Comparison of ENCODE assay signal across 8 cellular contexts in the genomic region with DNA sequence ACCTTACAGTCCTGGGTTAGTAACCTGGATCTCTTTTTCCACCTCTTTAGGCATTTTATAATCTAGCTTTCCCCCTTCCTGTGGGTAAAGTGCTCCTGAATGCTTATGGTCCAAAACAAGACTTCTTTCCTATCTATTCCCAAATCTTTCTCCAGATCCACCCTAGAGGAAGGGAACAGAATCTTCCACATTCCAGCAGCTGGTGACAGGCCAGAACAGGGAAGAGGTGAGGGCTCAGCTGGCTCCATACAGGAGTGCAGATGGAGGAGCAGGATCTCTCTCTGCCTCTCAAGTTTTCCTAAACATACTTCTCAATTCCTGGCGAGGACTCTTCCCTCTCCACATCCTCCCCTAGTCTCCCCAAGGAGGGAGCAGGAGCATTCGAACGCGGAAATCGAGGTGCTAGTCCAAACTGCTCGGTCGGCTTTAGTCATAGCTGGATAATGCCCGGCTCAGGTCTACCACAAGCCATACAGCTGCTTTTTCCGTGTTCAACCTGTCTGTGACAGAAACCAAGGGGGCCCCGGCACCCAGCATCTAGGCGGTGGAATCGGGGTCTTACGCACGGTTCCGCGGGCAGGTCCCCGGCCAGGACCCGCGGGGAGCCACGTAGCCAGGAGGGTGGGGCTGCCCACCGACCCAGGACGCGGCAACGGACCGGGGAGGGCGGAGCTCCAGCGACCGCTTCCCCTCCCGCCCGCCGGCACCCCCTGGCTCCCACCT. TPM values are rescaled to one million over a fixed set of nuclear protein-coding genes. Genes with fewer than 3 reads are reported as not detected.
A peak's percentile ranks its signal among the peaks of the same experiment; 100 is the strongest.
DNase-seq lines count a peak whose midpoint lies in the region; ATAC-seq and TF ChIP-seq lines count a peak whose summit lies in the region.

No MANE protein-coding gene starts in this region.

- H3K36me3 ChIP-seq in mammary epithelial cell (ENCODE audit: insufficient read depth, low read length): peaks cover 3% of the 10 kb centered on the region
- peaks cover 2% of the 10 kb centered on the region for H3K36me3 ChIP-seq in mesendoderm (ENCODE audit: control insufficient read depth, insufficient read depth, low read length)

- peak overlapping the region; percentile 35 for H2BK5ac ChIP-seq in mesendoderm (ENCODE audit: low read length)

- peak overlapping the region; percentile 92 for H2AFZ ChIP-seq in mammary epithelial cell (ENCODE audit: low read depth, low read length)

- DNase-seq in LHCN-M2 (ENCODE audit: low read depth) (peak; percentile 44), mammary epithelial cell (peak; percentile 49), mesendoderm (peak; percentile 70), COLO668 (lab: John Stamatoyannopoulos, UW; ENCODE audit: unreplicated experiment) (no peak), GM20000 (ENCODE audit: low spot score) (no peak)
- DNase-seq in activated effector memory CD4-positive, alpha-beta T cell treated with anti-CD3 and anti-CD28 coated beads, Interleukin-2, amount 50 U/mL, for 16 hours: no peak

- H3K4me2 ChIP-seq in mammary epithelial cell (ENCODE audit: insufficient read depth, low read depth, low read length) (peak overlapping the region; percentile 91), mesendoderm (ENCODE audit: low read length) (peak overlapping the region; percentile 84)

- peak; percentile 34 for ATAC-seq in GM21723 (IDR thresholded peaks at IDR 0.05; ENCODE audit: unreplicated experiment)

- no peaks in the 10 kb centered on the region for H3K9me3 ChIP-seq in mammary epithelial cell (replicated peaks; ENCODE audit: insufficient read depth, low read length)

- TF ChIP-seq CTCF in GM12875 (IDR thresholded peaks at IDR 0.05; ENCODE audit: borderline replicate concordance, insufficient read depth, low read depth, low read length) (no peak), mammary epithelial cell (conservative IDR thresholded peaks at IDR 0.05 in 1 of 2, IDR thresholded peaks at IDR 0.05 in 1 of 2; ENCODE audit: extremely low read depth in 1 of 2, insufficient read depth in 1 of 2, low read depth in 1 of 2, low read length in 2 of 2) (peak in 1 of 2 donors; percentile 14), GM20000 (IDR thresholded peaks at IDR 0.05; ENCODE audit: extremely low read depth, missing control alignments) (no peak)

- peak overlapping the region; percentile 41 for H3K18ac ChIP-seq in mesendoderm (ENCODE audit: low read length)

- no peaks in the 10 kb centered on the region for H3K27me3 ChIP-seq in mammary epithelial cell (ENCODE audit: insufficient read depth, low read length)
- peaks cover 10% of the 10 kb centered on the region for H3K27me3 ChIP-seq in mesendoderm (ENCODE audit: insufficient read depth, low read length, poor library complexity)

- no peak overlapping the region for H2BK15ac ChIP-seq in mesendoderm (replicated peaks; ENCODE audit: low read depth)

- H3K79me2 ChIP-seq in mammary epithelial cell (ENCODE audit: insufficient read depth, low read length) (peaks cover 54% of the 10 kb centered on the region), mesendoderm (ENCODE audit: control insufficient read depth, insufficient read depth, low read length) (peaks cover 26% of the 10 kb centered on the region)

- no peak overlapping the region for H2BK120ac ChIP-seq in mesendoderm (ENCODE audit: low read depth, low read length)

- no peak overlapping the region for H3K23ac ChIP-seq in mesendoderm (ENCODE audit: low read length)

- TSS peak; percentile 57 for BruUV-seq in mammary epithelial cell (replicated peaks; lab: Mats Ljungman, UMichigan)

- H3K4me3 ChIP-seq in GM12875 (ENCODE audit: low read depth, low read length) (peak overlapping the region; percentile 95), mammary epithelial cell (replicated peaks in 1 of 3; ENCODE audit: insufficient read depth in 1 of 3, low read depth in 2 of 3, low read length in 3 of 3) (peak overlapping the region; percentile 71 to 87 (median 74)), mesendoderm (ENCODE audit: low read length) (peak overlapping the region; percentile 59)

- H4K8ac ChIP-seq in mesendoderm (ENCODE audit: low read depth, low read length): no peak overlapping the region

- peak overlapping the region; percentile 95 for H3K56ac ChIP-seq in mesendoderm (ENCODE audit: low read length)

- intact Hi-C loops in mammary epithelial cell (cut with micrococcal nuclease): loop anchor here (2.0 kb wide), 1 partner anchor 44 kb away; a partner anchor contains a TSS

- dilution Hi-C loops in mammary epithelial cell (cut with HindIII; ENCODE audit: low sequenced_read_pairs): no loop called here

- no peak overlapping the region for H4K5ac ChIP-seq in mesendoderm (ENCODE audit: low read length)

- H3K27ac ChIP-seq in mammary epithelial cell (ENCODE audit: insufficient read depth, low read depth, low read length) (peak overlapping the region; percentile 88), mesendoderm (ENCODE audit: low read depth, low read length) (peak overlapping the region; percentile 82)

- WGBS in mammary epithelial cell (ENCODE audit: low coverage, missing lambda C conversion rate): under 1% methylated on average over 15 of the region's 31 CpGs
- no CpG with 5 or more reads among the region's 31 CpGs for WGBS in mesendoderm (ENCODE audit: extremely low coverage, insufficient coverage, low lambda C conversion rate)

- H2AK5ac ChIP-seq in mesendoderm (ENCODE audit: low read length): peak overlapping the region; percentile 53

- peak overlapping the region; percentile 82 for H3K4ac ChIP-seq in mesendoderm (ENCODE audit: low read depth, low read length)

- CTCF ChIA-PET in mammary epithelial cell (lab: Charles Lee; ENCODE audit: low non-redundant PET): interaction anchor here (0.6 to 1.2 kb wide), 3 partner anchors 11 to 90 kb away, joined by 4 to 8 read pairs (median 7); no protein-coding TSS in a partner anchor

- in situ Hi-C loops in mammary epithelial cell (cut with MboI; ENCODE audit: low sequenced_read_pairs in 2 of 2): no loop called here

- H3K9ac ChIP-seq in mammary epithelial cell (ENCODE audit: insufficient read depth, low read length) (peak overlapping the region; percentile 96), mesendoderm (ENCODE audit: low read length) (peak overlapping the region; percentile 89)

- no peaks in the 10 kb centered on the region for H4K20me1 ChIP-seq in mammary epithelial cell (ENCODE audit: insufficient read depth, low read length)

- peaks cover 36% of the 10 kb centered on the region for H3K4me1 ChIP-seq in mammary epithelial cell (ENCODE audit: insufficient read depth, low read length)
- no peaks in the 10 kb centered on the region for H3K4me1 ChIP-seq in mesendoderm (ENCODE audit: control insufficient read depth, low read depth, low read length)

- H3K79me1 ChIP-seq in mesendoderm (ENCODE audit: low read length): peaks cover 17% of the 10 kb centered on the region

RNA-seq across cellular contexts. Expression of a gene that starts 4.0 kb away (rescaled TPM):
- total RNA-seq in LHCN-M2 (2014; rRNA removed) (26.3 and 32.4 TPM in 2 replicates), mammary epithelial cell (10 to 100 TPM in 1 of 2 donors, 1 to 10 TPM in 1; 9.2 to 23.3 TPM)
- 33.2 TPM for polyA plus RNA-seq in LHCN-M2 (2012)
- 29.2 TPM for polyA plus RNA-seq in mammary epithelial cell
- polyA minus RNA-seq in mammary epithelial cell: 3.3 TPM
- 6.8 TPM for polyA plus RNA-seq in mesendoderm (2013, experiment 1 of 2)
- 7.2 TPM for polyA plus RNA-seq in mesendoderm (2013, experiment 2 of 2)

RNA-seq across cellular contexts. Expression of a gene that starts 8.6 kb away (rescaled TPM):
- 23.7 and 37.8 TPM in 2 replicates for total RNA-seq in LHCN-M2 (2014; rRNA removed)
- 24.9 TPM for polyA plus RNA-seq in LHCN-M2 (2012)
- total RNA-seq in mammary epithelial cell: 10 to 100 TPM; 22.0 to 22.4 TPM
- 34.4 TPM for polyA plus RNA-seq in mammary epithelial cell
- 27.6 TPM for polyA minus RNA-seq in mammary epithelial cell
- 24.5 TPM for polyA plus RNA-seq in mesendoderm (2013, experiment 1 of 2)
- 23.4 TPM for polyA plus RNA-seq in mesendoderm (2013, experiment 2 of 2)

RNA-seq across cellular contexts. Expression of a gene that starts 8.9 kb away (rescaled TPM):
- 1.3 and 1.9 TPM in 2 replicates for total RNA-seq in LHCN-M2 (2014; rRNA removed)
- 1.1 TPM for polyA plus RNA-seq in LHCN-M2 (2012)
- total RNA-seq in mammary epithelial cell: under 1 TPM; 0.33 to 0.52 TPM
- 0.33 TPM for polyA plus RNA-seq in mammary epithelial cell
- not detected for polyA minus RNA-seq in mammary epithelial cell
- polyA plus RNA-seq in mesendoderm (2013, experiment 1 of 2): 0.18 TPM
- 0.13 TPM for polyA plus RNA-seq in mesendoderm (2013, experiment 2 of 2)

RNA-seq across cellular contexts. Expression of a gene that starts 14.0 kb away (rescaled TPM):
- total RNA-seq in LHCN-M2 (2014; rRNA removed): 23.9 and 27.8 TPM in 2 replicates
- polyA plus RNA-seq in LHCN-M2 (2012): 25.0 TPM
- 10 to 100 TPM; 15.6 to 17.7 TPM for total RNA-seq in mammary epithelial cell
- 34.8 TPM for polyA plus RNA-seq in mammary epithelial cell
- polyA minus RNA-seq in mammary epithelial cell: 28.7 TPM
- 9.4 TPM for polyA plus RNA-seq in mesendoderm (2013, experiment 1 of 2)
- 9.6 TPM for polyA plus RNA-seq in mesendoderm (2013, experiment 2 of 2)

RNA-seq across cellular contexts. Expression of a gene that starts 14.0 kb away (rescaled TPM):
- 37.9 and 42.3 TPM in 2 replicates for total RNA-seq in LHCN-M2 (2014; rRNA removed)
- polyA plus RNA-seq in LHCN-M2 (2012): 31.2 TPM
- total RNA-seq in mammary epithelial cell: 10 to 100 TPM; 10.0 to 11.9 TPM
- polyA plus RNA-seq in mammary epithelial cell: 24.4 TPM
- polyA minus RNA-seq in mammary epithelial cell: 8.0 TPM
- 7.8 TPM for polyA plus RNA-seq in mesendoderm (2013, experiment 1 of 2)
- 8.6 TPM for polyA plus RNA-seq in mesendoderm (2013, experiment 2 of 2)

Comparison
In these comparisons a context has a peak if more than half of its experiments do, and no peak if none do; other contexts are left out.
1. DNase-seq: peak in LHCN-M2 (single experiment), mammary epithelial cell (single experiment) and mesendoderm (single experiment); none in activated effector memory CD4-positive, alpha-beta T cell treated with anti-CD3 and anti-CD28 coated beads, Interleukin-2, amount 50 U/mL, for 16 hours (single experiment), COLO668 (single experiment) and GM20000 (single experiment).
2. Peak in every context shown above with its lines, with median percentiles within 50 percentile points of each other: H3K4me3 ChIP-seq.